In the genomic region with DNA sequence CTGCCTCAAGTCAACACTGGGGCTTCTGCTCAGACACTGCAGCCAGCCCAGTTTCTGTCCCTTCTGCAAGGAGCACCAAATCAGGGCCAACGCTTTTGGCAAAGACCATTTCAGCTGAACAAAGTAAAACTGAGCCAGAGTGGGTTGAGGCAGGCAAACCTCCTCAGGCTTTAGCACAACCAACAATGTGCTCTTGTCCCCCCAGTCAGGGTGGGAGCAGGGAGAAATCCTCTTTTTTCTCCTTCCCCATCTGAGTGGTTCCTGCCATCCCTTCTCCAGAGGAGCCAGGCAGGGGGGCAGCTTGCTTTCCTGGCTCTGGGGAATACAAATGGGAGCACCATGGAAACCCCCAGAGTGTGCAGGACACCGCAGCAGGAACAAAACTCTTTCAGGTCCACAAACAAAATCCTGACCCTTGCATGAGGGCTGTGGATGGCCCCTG, we compare ENCODE assay signal across 18 cellular contexts. TPM values are rescaled to one million over a fixed set of nuclear protein-coding genes. Genes with fewer than 3 reads are reported as not detected.
DNase-seq lines count a peak whose midpoint lies in the region; ATAC-seq lines count a peak whose summit lies in the region.
"Had no signal": no experiment of that assay in that cellular context is flagged by ENCODE, and none has a peak within 500 bp of the region (broad histone marks: within the 10 kb centered on the region; RNA-seq: fewer than 3 reads in every experiment).

No MANE protein-coding gene starts in this region.

- no peak overlapping the region for H3K4ac ChIP-seq in trophoblast cell (ENCODE audit: low read depth, low read length)

- CTCF ChIA-PET in T-cell (lab: Charles Lee): interaction anchor here (1.3 to 2.3 kb wide), 2 partner anchors 19 to 26 kb away, joined by 3 to 12 read pairs; no protein-coding TSS in a partner anchor

- H3K4me2 ChIP-seq in trophoblast cell (ENCODE audit: low read length): no peak overlapping the region
- H3K4me2 ChIP-seq: hepatocyte had no signal

- no peak for DNase-seq in CD4-positive, CD25-positive, alpha-beta regulatory T cell
- DNase-seq in T-cell (no peak), nucleus accumbens (lab: John Stamatoyannopoulos, UW) (peak in 39 of 56 donors; percentile 24 to 84 (median 54)), trophoblast cell (no peak), AML-193 (lab: John Stamatoyannopoulos, UW) (no peak), NCI-H1436 (lab: John Stamatoyannopoulos, UW) (no peak)
- DNase-seq in central memory CD8-positive, alpha-beta T cell (ENCODE audit: low spot score in 2 of 2): no peak
- DNase-seq: DMS79 treated with DMSO at 0.1 percent for 48 hours, GOT3, NCI-H1694 treated with DMSO at 0.1 percent for 48 hours, NCI-H524, uterus had no signal

- H3K4me1 ChIP-seq in CD4-positive, CD25-positive, alpha-beta regulatory T cell (ENCODE audit: control insufficient read depth, insufficient read depth, low read length, poor library complexity, severe bottlenecking): peaks cover 71% of the 10 kb centered on the region
- H3K4me1 ChIP-seq in trophoblast cell (ENCODE audit: control insufficient read depth in 1 of 2, insufficient read depth in 2 of 2, low read length in 2 of 2): no peaks in the 10 kb centered on the region

- no peak overlapping the region for H2BK5ac ChIP-seq in trophoblast cell (ENCODE audit: low read depth, low read length, poor library complexity)

- peaks cover 13 to 88% (median 50%) of the 10 kb centered on the region in 4 donors for H3K4me1 Mint-ChIP-seq in CD4-positive, CD25-positive, alpha-beta regulatory T cell
- peaks cover 70 to 88% (median 88%) of the 10 kb centered on the region in 3 donors for H3K4me1 Mint-ChIP-seq in T-cell
- peaks cover 71% of the 10 kb centered on the region for H3K4me1 Mint-ChIP-seq in central memory CD8-positive, alpha-beta T cell

- no peak overlapping the region for H2AFZ ChIP-seq in trophoblast cell (ENCODE audit: insufficient read depth, low read length, poor library complexity)
- H2AFZ ChIP-seq: hepatocyte had no signal

- H2BK12ac ChIP-seq in trophoblast cell (ENCODE audit: low read length): no peak overlapping the region

- H3K9ac ChIP-seq in trophoblast cell (ENCODE audit: low read length): no peak overlapping the region

- no peaks in the 10 kb centered on the region for H3K27me3 Mint-ChIP-seq in CD4-positive, CD25-positive, alpha-beta regulatory T cell
- no peaks in the 10 kb centered on the region for H3K27me3 Mint-ChIP-seq in T-cell
- H3K27me3 Mint-ChIP-seq in central memory CD8-positive, alpha-beta T cell: no peaks in the 10 kb centered on the region
- H3K27me3 Mint-ChIP-seq: B cell had no signal

- H2AK5ac ChIP-seq in trophoblast cell (ENCODE audit: low read length): no peak overlapping the region

- no peak overlapping the region for H3K4me3 ChIP-seq in CD4-positive, CD25-positive, alpha-beta regulatory T cell (ENCODE audit: low read depth, low read length)
- no peak overlapping the region for H3K4me3 ChIP-seq in trophoblast cell (ENCODE audit: low read depth, low read length)
- H3K4me3 ChIP-seq: hepatocyte, right atrium auricular region, uterus had no signal

- no peaks in the 10 kb centered on the region for H3K79me1 ChIP-seq in trophoblast cell (ENCODE audit: low read length)

- no peak overlapping the region for H3K14ac ChIP-seq in trophoblast cell (ENCODE audit: low read length)

- peak overlapping the region in 2 of 3 donors; percentile 69 to 75 for H3K27ac Mint-ChIP-seq in CD4-positive, CD25-positive, alpha-beta regulatory T cell
- peak overlapping the region; percentile 94 to 95 for H3K27ac Mint-ChIP-seq in T-cell
- H3K27ac Mint-ChIP-seq in central memory CD8-positive, alpha-beta T cell (ENCODE audit: low read depth): peak overlapping the region; percentile 59
- H3K27ac Mint-ChIP-seq: B cell, WTC11 had no signal

- H4K91ac ChIP-seq in trophoblast cell (ENCODE audit: low read depth, low read length): no peak overlapping the region

- no peak overlapping the region for H2BK120ac ChIP-seq in trophoblast cell (ENCODE audit: insufficient read depth, low read length, poor library complexity)

- H3K27me3 ChIP-seq in CD4-positive, CD25-positive, alpha-beta regulatory T cell (ENCODE audit: control insufficient read depth, insufficient read depth, low read length): no peaks in the 10 kb centered on the region
- no peaks in the 10 kb centered on the region for H3K27me3 ChIP-seq in trophoblast cell (ENCODE audit: insufficient read depth, low read length)
- H3K27me3 ChIP-seq: hepatocyte, right atrium auricular region, uterus had no signal

- H3K79me2 ChIP-seq in trophoblast cell (ENCODE audit: control insufficient read depth, insufficient read depth, low read length, poor library complexity): no peaks in the 10 kb centered on the region

- H3K9me3 Mint-ChIP-seq in CD4-positive, CD25-positive, alpha-beta regulatory T cell: no peaks in the 10 kb centered on the region
- no peaks in the 10 kb centered on the region for H3K9me3 Mint-ChIP-seq in T-cell
- H3K9me3 Mint-ChIP-seq in central memory CD8-positive, alpha-beta T cell: no peaks in the 10 kb centered on the region
- H3K9me3 Mint-ChIP-seq: WTC11 had no signal

- no peak overlapping the region for H3K27ac ChIP-seq in CD4-positive, CD25-positive, alpha-beta regulatory T cell (ENCODE audit: insufficient read depth, low read length, poor library complexity, severe bottlenecking)
- H3K27ac ChIP-seq in trophoblast cell (ENCODE audit: low read depth, low read length): no peak overlapping the region
- H3K27ac ChIP-seq: hepatocyte, right atrium auricular region had no signal

- no peak overlapping the region for H3K18ac ChIP-seq in trophoblast cell (ENCODE audit: low read length)

- no peak for ATAC-seq in CD4-positive, CD25-positive, alpha-beta regulatory T cell (ENCODE audit: low read depth in 2 of 2)
- no peak for ATAC-seq in T-cell (replicated peaks in 1 of 4)
- no peak for ATAC-seq in central memory CD8-positive, alpha-beta T cell (replicated peaks; ENCODE audit: extremely low read depth, poor library complexity, severe bottlenecking)
- no peak for ATAC-seq in HG02623 (IDR thresholded peaks at IDR 0.05; ENCODE audit: unreplicated experiment)
- ATAC-seq: Panc1, WTC11 had no signal

- H3K36me3 Mint-ChIP-seq in CD4-positive, CD25-positive, alpha-beta regulatory T cell: peaks cover 34% of the 10 kb centered on the region
- peaks cover 27% of the 10 kb centered on the region for H3K36me3 Mint-ChIP-seq in T-cell
- H3K36me3 Mint-ChIP-seq in central memory CD8-positive, alpha-beta T cell (ENCODE audit: insufficient read depth): peaks cover 17% of the 10 kb centered on the region

- no CpG with 5 or more reads among the region's 2 CpGs for WGBS in trophoblast cell (ENCODE audit: extremely low coverage, insufficient coverage, insufficient read length)

- peaks cover 64% of the 10 kb centered on the region for H3K36me3 ChIP-seq in CD4-positive, CD25-positive, alpha-beta regulatory T cell (ENCODE audit: control insufficient read depth, insufficient read depth, low read length)
- peaks cover 30 to 41% of the 10 kb centered on the region in 2 experiments for H3K36me3 ChIP-seq in trophoblast cell (ENCODE audit: control insufficient read depth in 1 of 2, insufficient read depth in 2 of 2, low read length in 2 of 2)
- H3K36me3 ChIP-seq: uterus had no signal

- H4K8ac ChIP-seq in trophoblast cell (ENCODE audit: low read depth, low read length): no peak overlapping the region

- H3K23ac ChIP-seq in trophoblast cell (ENCODE audit: low read length): no peak overlapping the region

- peak overlapping the region in 1 of 4 donors; percentile 73 for H3K4me3 Mint-ChIP-seq in CD4-positive, CD25-positive, alpha-beta regulatory T cell
- peak overlapping the region in 1 of 3 donors; percentile 51 for H3K4me3 Mint-ChIP-seq in T-cell
- H3K4me3 Mint-ChIP-seq in central memory CD8-positive, alpha-beta T cell: peak overlapping the region; percentile 32
- H3K4me3 Mint-ChIP-seq: B cell, WTC11 had no signal

- no peak overlapping the region for H4K12ac ChIP-seq in trophoblast cell (ENCODE audit: low read depth, low read length)

- no peaks in the 10 kb centered on the region for H3K9me3 ChIP-seq in CD4-positive, CD25-positive, alpha-beta regulatory T cell (ENCODE audit: control insufficient read depth in 2 of 2, low read length in 2 of 2)
- no peaks in the 10 kb centered on the region for H3K9me3 ChIP-seq in trophoblast cell (ENCODE audit: insufficient read depth, low read depth, low read length)
- H3K9me3 ChIP-seq: right atrium auricular region, uterus had no signal

- POLR2A ChIA-PET in T-cell (lab: Charles Lee): interaction anchor here in 1 of 2 donors (0.5 kb wide), 1 partner anchor 82 kb away, joined by 9 read pairs; no protein-coding TSS in a partner anchor

RNA-seq across cellular contexts. Expression of gene CAMK2G, which starts 14.3 kb away (rescaled TPM):
- total RNA-seq in CD4-positive, CD25-positive, alpha-beta regulatory T cell: 58.8 TPM
- 1 to 10 TPM; 4.3 to 5.3 (median 4.7) TPM for polyA plus RNA-seq in CD4-positive, CD25-positive, alpha-beta regulatory T cell
- 10 to 100 TPM; 50.6 to 59.9 (median 55.5) TPM for total RNA-seq in T-cell
- polyA plus RNA-seq in trophoblast cell (2013): 21.4 and 23.0 TPM in 2 replicates

RNA-seq across cellular contexts. Expression of gene NDST2, which starts 48.7 kb away (rescaled TPM):
- 74.4 TPM for total RNA-seq in CD4-positive, CD25-positive, alpha-beta regulatory T cell
- polyA plus RNA-seq in CD4-positive, CD25-positive, alpha-beta regulatory T cell: 10 to 100 TPM; 20.6 to 28.5 (median 24.6) TPM
- total RNA-seq in T-cell: 100 to 1,000 TPM in 4 of 5 donors, 10 to 100 TPM in 1; 96.1 to 119 (median 110) TPM
- 13.2 and 14.3 TPM in 2 replicates for polyA plus RNA-seq in trophoblast cell (2013)

RNA-seq across cellular contexts. Expression of gene PLAU, which starts 50.9 kb away (rescaled TPM):
- total RNA-seq in CD4-positive, CD25-positive, alpha-beta regulatory T cell: 0.35 TPM
- polyA plus RNA-seq in CD4-positive, CD25-positive, alpha-beta regulatory T cell: not detected
- total RNA-seq in T-cell: 1 to 10 TPM in 2 of 5 donors, under 1 TPM in 1, not detected in 2; 0.63 to 1.1 (median 1.1) TPM
- polyA plus RNA-seq in trophoblast cell (2013): 5.6 and 6.2 TPM in 2 replicates
- total RNA-seq: B cell had no signal

Comparison
In these comparisons a context has a peak if more than half of its experiments do, and no peak if none do; other contexts are left out.
1. DNase-seq: peak in nucleus accumbens (39 of 56); none in CD4-positive, CD25-positive, alpha-beta regulatory T cell (0 of 3), T-cell (0 of 34), central memory CD8-positive, alpha-beta T cell (0 of 2), trophoblast cell (0 of 2), AML-193 (0 of 2) and NCI-H1436 (single experiment).
2. Peak in every context shown above with its lines, with median percentiles within 50 percentile points of each other: H3K27ac Mint-ChIP-seq.